In the genomic region with DNA sequence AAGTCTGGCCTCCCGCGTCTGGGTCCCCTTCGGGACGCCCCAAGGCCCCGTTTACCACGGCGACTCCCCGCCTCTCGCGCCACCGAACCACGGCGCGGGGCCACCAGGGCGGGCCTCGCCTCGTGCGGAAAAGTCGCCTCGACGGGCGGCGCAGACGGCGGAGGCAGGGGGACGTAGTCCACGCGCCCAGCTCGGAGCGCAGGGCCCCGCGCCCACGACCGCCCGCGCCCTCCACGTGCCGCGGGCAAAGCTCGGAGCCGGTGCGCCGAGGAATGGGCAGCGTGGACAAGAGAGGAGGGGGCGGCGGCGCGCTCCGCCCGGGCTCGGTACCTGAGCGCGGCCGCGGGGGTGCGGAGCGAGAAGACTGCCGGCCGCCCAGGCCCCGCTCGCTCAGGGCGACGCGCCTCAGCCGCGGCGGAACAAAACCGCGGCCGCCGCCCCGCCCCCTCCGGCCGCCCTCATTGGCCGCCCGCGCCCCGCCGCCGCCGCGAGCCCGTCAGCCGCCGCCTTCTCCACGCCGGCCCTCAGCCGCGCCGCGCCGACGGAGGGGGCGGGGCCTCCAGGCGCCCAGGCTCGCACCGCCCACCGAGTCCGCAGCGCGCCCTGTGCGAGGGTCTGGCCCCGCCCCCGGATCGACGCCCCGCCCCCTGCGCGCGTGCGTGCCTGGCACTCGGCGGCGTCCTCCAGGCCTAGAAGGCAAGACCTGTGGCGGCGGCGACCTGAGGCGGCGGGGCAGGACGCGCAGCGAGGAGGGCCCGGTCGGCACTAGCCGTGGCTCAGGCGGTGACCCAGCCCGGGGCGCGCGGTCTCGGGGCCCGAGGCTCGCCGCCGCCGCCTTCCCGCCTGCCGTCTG, we compare ENCODE assay signal across 8 cellular contexts. TPM values are rescaled to one million over a fixed set of nuclear protein-coding genes. Genes with fewer than 3 reads are reported as not detected.
DNase-seq lines count a peak whose midpoint lies in the region; ATAC-seq and TF ChIP-seq lines count a peak whose summit lies in the region.

A gene with protein sequence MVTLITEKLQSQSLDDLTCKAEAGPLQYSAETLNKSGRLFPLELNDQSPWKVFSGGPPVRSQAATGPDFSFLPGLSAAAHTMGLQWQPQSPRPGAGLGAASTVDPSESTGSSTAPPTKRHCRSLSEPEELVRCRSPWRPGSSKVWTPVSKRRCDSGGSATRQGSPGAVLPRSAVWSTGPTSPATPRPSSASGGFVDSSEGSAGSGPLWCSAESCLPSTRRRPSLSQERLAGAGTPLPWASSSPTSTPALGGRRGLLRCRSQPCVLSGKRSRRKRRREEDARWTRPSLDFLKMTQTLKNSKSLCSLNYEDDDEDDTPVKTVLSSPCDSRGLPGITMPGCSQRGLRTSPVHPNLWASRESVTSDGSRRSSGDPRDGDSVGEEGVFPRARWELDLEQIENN (minus strand): TSS at position 411 of the 853 bp plus-strand sequence. CDS start 15,572 bp downstream, outside the sequence.

- H3K36me3 Mint-ChIP-seq in activated T-cell treated with anti-CD3 and anti-CD28 coated beads, Interleukin-2, amount 50 U/mL, for 72 hours (ENCODE audit: insufficient read depth in 2 of 2), result no peaks in the 10 kb centered on the region

- DNase-seq in COR-L47 (lab: John Stamatoyannopoulos, UW) (peak; percentile 76), PC-3 (peak; percentile 85), esophagus muscularis mucosa (ENCODE audit: extremely low spot score) (peak; percentile 94), myocyte (ENCODE audit: low read depth) (peak; percentile 84)
- DNase-seq in activated T-cell treated with anti-CD3 and anti-CD28 coated beads, Interleukin-2, amount 50 U/mL, for 72 hours, result peak; percentile 96 to 99
- DNase-seq in stimulated activated CD8-positive, alpha-beta memory T cell treated with anti-CD3 and anti-CD28 coated beads, Interleukin-7, amount 100 ng/mL, for 24 hours (ENCODE audit: low read depth), result peak; percentile 93

- H2AFZ ChIP-seq in PC-3 (ENCODE audit: low read length), result peak within 1 kb of the TSS; percentile 64

- H3K27me3 Mint-ChIP-seq in activated T-cell treated with anti-CD3 and anti-CD28 coated beads, Interleukin-2, amount 50 U/mL, for 72 hours (ENCODE audit: low read depth), result no peaks in the 10 kb centered on the region

- 0% methylated on average over 8 of the region's 138 CpGs for WGBS in esophagus muscularis mucosa

- intact Hi-C loops in PC-3 (cut with micrococcal nuclease), result no loop called here
- intact Hi-C loops in esophagus muscularis mucosa (cut with DNase I), result loop anchor here (10.0 kb wide), 1 partner anchor 99 kb away; no protein-coding TSS in a partner anchor

- no TSS peak for BruUV-seq in PC-3 (replicated peaks; lab: Mats Ljungman, UMichigan)

- no peaks in the 10 kb centered on the region for H3K9me3 ChIP-seq in HUES48 (ENCODE audit: control insufficient read depth, insufficient read depth, low read length)
- H3K9me3 ChIP-seq in PC-3 (ENCODE audit: low read length), result no peaks in the 10 kb centered on the region
- no peaks in the 10 kb centered on the region for H3K9me3 ChIP-seq in esophagus muscularis mucosa

- H3K36me3 ChIP-seq in HUES48 (ENCODE audit: control insufficient read depth, insufficient read depth, low read length) (no peaks in the 10 kb centered on the region), PC-3 (ENCODE audit: low read depth, low read length) (no peaks in the 10 kb centered on the region), esophagus muscularis mucosa (no peaks in the 10 kb centered on the region)

- H3K27ac Mint-ChIP-seq in activated T-cell treated with anti-CD3 and anti-CD28 coated beads, Interleukin-2, amount 50 U/mL, for 72 hours, result peak within 1 kb of the TSS; percentile 35

- peak within 1 kb of the TSS; percentile 90 for H3K4me2 ChIP-seq in PC-3 (ENCODE audit: low read length)

- ATAC-seq in GM21367 (IDR thresholded peaks at IDR 0.05; ENCODE audit: unreplicated experiment) (peak; percentile 81), PC-3 (peak; percentile 90)
- peak; percentile 93 to 94 for ATAC-seq in activated T-cell treated with anti-CD3 and anti-CD28 coated beads, Interleukin-2, amount 50 U/mL, for 72 hours (replicated peaks in 1 of 2)

- H3K79me2 ChIP-seq in PC-3 (ENCODE audit: low read length), result no peaks in the 10 kb centered on the region

- H3K4me1 ChIP-seq in HUES48 (ENCODE audit: control insufficient read depth, insufficient read depth, low read length) (no peaks in the 10 kb centered on the region), PC-3 (ENCODE audit: insufficient read depth, low read length) (peaks cover 5% of the 10 kb centered on the region; the same call in 1 of the 2 replicates), esophagus muscularis mucosa (peaks cover 2 to 24% (median 22%) of the 10 kb centered on the region in 4 donors)

- no peaks in the 10 kb centered on the region for H3K9me3 Mint-ChIP-seq in activated T-cell treated with anti-CD3 and anti-CD28 coated beads, Interleukin-2, amount 50 U/mL, for 72 hours

- no peak within 1 kb of the TSS for H3K27ac ChIP-seq in HUES48 (ENCODE audit: low read depth, low read length)
- no peak within 1 kb of the TSS for H3K27ac ChIP-seq in PC-3 (ENCODE audit: low read length)
- H3K27ac ChIP-seq in esophagus muscularis mucosa (replicated peaks in 1 of 4), result peak within 1 kb of the TSS; percentile 86 to 99 (median 96)

- H3K4me1 Mint-ChIP-seq in activated T-cell treated with anti-CD3 and anti-CD28 coated beads, Interleukin-2, amount 50 U/mL, for 72 hours (ENCODE audit: low read depth), result peaks cover 12% of the 10 kb centered on the region

- H3F3A ChIP-seq in PC-3 (ENCODE audit: low read length, unreplicated experiment), result no peaks in the 10 kb centered on the region

- TF ChIP-seq CTCF in PC-3 (conservative IDR thresholded peaks at IDR 0.05; ENCODE audit: low read depth, low read length) (no peak), esophagus muscularis mucosa (IDR thresholded peaks at IDR 0.05) (peak in 1 of 3 experiments; percentile 10)

- no peak for TF ChIP-seq EP300 in esophagus muscularis mucosa (IDR thresholded peaks at IDR 0.05)

- no peak within 1 kb of the TSS; the same call in 1 of the 2 replicates for H3K9ac ChIP-seq in HUES48 (ENCODE audit: low read depth, low read length)
- peak within 1 kb of the TSS; percentile 47 for H3K9ac ChIP-seq in PC-3 (ENCODE audit: low read length)

- H3K9me2 ChIP-seq in PC-3 (replicated peaks; ENCODE audit: low read length), result no peaks in the 10 kb centered on the region

- no peak for TF ChIP-seq POLR2A in esophagus muscularis mucosa (IDR thresholded peaks at IDR 0.05; ENCODE audit: low read depth)

- POLR2A ChIA-PET in PC-3 (lab: Charles Lee; ENCODE audit: unreplicated experiment), result no interaction called here

- H3K27me3 ChIP-seq in HUES48 (ENCODE audit: control insufficient read depth, insufficient read depth, low read length), result peaks cover 17% of the 10 kb centered on the region
- no peaks in the 10 kb centered on the region for H3K27me3 ChIP-seq in PC-3 (ENCODE audit: low read length)
- H3K27me3 ChIP-seq in esophagus muscularis mucosa, result no peaks in the 10 kb centered on the region

- H4K20me1 ChIP-seq in PC-3 (ENCODE audit: low read length), result no peaks in the 10 kb centered on the region

- CTCF ChIA-PET in PC-3 (lab: Charles Lee), result no interaction called here

- peak within 1 kb of the TSS; percentile 86 for H3K4me3 Mint-ChIP-seq in activated T-cell treated with anti-CD3 and anti-CD28 coated beads, Interleukin-2, amount 50 U/mL, for 72 hours

- peak within 1 kb of the TSS; percentile 66 for H3K4me3 ChIP-seq in HUES48 (ENCODE audit: low read depth, low read length)
- peak within 1 kb of the TSS; percentile 70 for H3K4me3 ChIP-seq in PC-3 (ENCODE audit: low read length)
- peak within 1 kb of the TSS; percentile 65 to 91 (median 76) for H3K4me3 ChIP-seq in esophagus muscularis mucosa

RNA-seq across cellular contexts. Expression of the gene that starts here (rescaled TPM):
- 3.1 and 4.8 TPM in 2 replicates for total RNA-seq in PC-3 (2014; rRNA removed)
- total RNA-seq in activated T-cell treated with anti-CD3 and anti-CD28 coated beads, Interleukin-2, amount 50 U/mL, for 72 hours, result 1 to 10 TPM; 1.4 to 4.0 TPM
- 10 to 100 TPM in 1 of 4 donors, 1 to 10 TPM in 3; 5.2 to 13.3 (median 8.9) TPM for total RNA-seq in esophagus muscularis mucosa
- total RNA-seq in myocyte, result 10.9 and 26.7 TPM in 2 replicates
- 3.8 TPM for polyA plus RNA-seq in myocyte (2012)

Comparison
In these comparisons a context has a peak if more than half of its experiments do, and no peak if none do; other contexts are left out.
1. H3K27ac ChIP-seq: peak in esophagus muscularis mucosa (4 of 4); none in HUES48 (single experiment) and PC-3 (single experiment).
2. Peak in every context shown above with its lines, with median percentiles within 50 percentile points of each other: DNase-seq, ATAC-seq and H3K4me3 ChIP-seq.